ENCODE assay signal across 9 cellular contexts in the genomic region with DNA sequence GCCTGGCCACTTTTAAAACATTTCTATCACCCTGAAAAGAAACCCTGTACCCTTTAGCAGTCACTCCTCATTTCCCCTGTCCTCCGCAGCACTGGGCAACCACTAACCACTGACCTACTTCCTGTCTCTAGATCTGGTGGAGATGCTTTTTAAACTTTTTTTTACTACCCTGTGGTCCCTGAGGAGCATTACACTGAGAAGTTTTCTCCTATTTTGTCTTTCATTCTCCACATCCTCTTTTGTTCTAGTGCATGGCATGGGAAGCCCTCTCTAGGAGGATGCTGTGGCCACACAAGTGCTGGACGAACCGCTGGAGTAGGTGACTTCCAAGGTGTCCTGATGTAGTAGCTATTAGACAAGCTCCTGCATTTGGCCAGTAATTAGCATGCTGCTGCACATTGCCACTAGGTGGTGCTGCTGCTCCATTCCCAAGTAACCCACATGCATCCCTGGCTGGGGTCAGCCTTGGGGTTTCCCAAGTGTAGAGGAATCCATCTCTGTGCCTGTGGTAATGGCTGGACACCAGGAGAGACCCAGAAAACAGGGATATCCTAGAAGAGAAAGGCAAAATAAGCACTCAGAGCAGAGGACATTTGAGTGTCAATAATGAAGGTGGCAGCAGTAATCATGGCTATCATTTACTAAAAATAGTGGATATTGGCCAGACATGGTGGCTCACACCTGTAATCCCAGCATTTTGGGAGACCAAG.
A peak's percentile ranks its signal among the peaks of the same experiment; 100 is the strongest.
DNase-seq lines count a peak whose midpoint lies in the region; ATAC-seq, FAIRE-seq and TF ChIP-seq lines count a peak whose summit lies in the region.
"Had no signal": no experiment of that assay in that cellular context is flagged by ENCODE, and none has a peak within 500 bp of the region (broad histone marks: within the 10 kb centered on the region; RNA-seq: fewer than 3 reads in every experiment).

No MANE protein-coding gene starts in this region.

- no peak overlapping the region for H3K4me3 ChIP-seq in colonic mucosa
- H3K4me3 ChIP-seq in lower lobe of right lung, result no peak overlapping the region
- H3K4me3 ChIP-seq: skin epidermis had no signal

- H3K27me3 ChIP-seq in colonic mucosa (no peaks in the 10 kb centered on the region), lower lobe of right lung (ENCODE audit: low read depth) (no peaks in the 10 kb centered on the region)

- H3K27ac ChIP-seq in colonic mucosa (no peak overlapping the region), lower lobe of right lung (no peak overlapping the region)
- H3K27ac ChIP-seq: skin epidermis had no signal

- no peak for TF ChIP-seq POLR2A in H54 (IDR thresholded peaks at IDR 0.05; ENCODE audit: low read depth, low read length)

- H3K9me3 ChIP-seq in colonic mucosa (no peaks in the 10 kb centered on the region), lower lobe of right lung (no peaks in the 10 kb centered on the region)

- H3K36me3 ChIP-seq in colonic mucosa, result no peaks in the 10 kb centered on the region
- H3K36me3 ChIP-seq in lower lobe of right lung, result peaks cover 25% of the 10 kb centered on the region

- DNase-seq in H54 (ENCODE audit: insufficient read length, low spot score) (peak; percentile 85), colonic mucosa (peak; percentile 62), lower lobe of right lung (peak; percentile 67), NCI-H187 treated with DMSO at 0.1 percent for 48 hours (lab: John Stamatoyannopoulos, UW) (no peak), SKM-1 (lab: John Stamatoyannopoulos, UW; ENCODE audit: unreplicated experiment) (no peak)
- DNase-seq in stimulated activated CD8-positive, alpha-beta memory T cell treated with anti-CD3 and anti-CD28 coated beads, Interleukin-15, amount 100 ng/mL, for 24 hours (ENCODE audit: low read depth), result peak; percentile 44

- FAIRE-seq in H54 (lab: Jason Lieb, UNC), result peak; percentile 45

- TF ChIP-seq CTCF in colonic mucosa (IDR thresholded peaks at IDR 0.05), result peak; percentile 97
- peak; percentile 92 for TF ChIP-seq CTCF in lower lobe of right lung (IDR thresholded peaks at IDR 0.05)

- intact Hi-C loops in colonic mucosa (cut with DNase I), result loop anchor here (1.0 kb wide), 1 partner anchor 192 kb away; no protein-coding TSS in a partner anchor
- intact Hi-C loops in lower lobe of right lung (cut with DNase I), result loop anchor here (5.0 kb wide), 1 partner anchor 192 kb away; no protein-coding TSS in a partner anchor

- peak; percentile 62 to 85 for ATAC-seq in activated CD4-positive, CD25-positive, alpha-beta regulatory T cell treated with anti-CD3 and anti-CD28 coated beads, Interleukin-2, amount 50 U/mL, for 24 hours
- ATAC-seq in lower lobe of right lung (peak; percentile 86 to 90), GM21515 (IDR thresholded peaks at IDR 0.05; ENCODE audit: unreplicated experiment) (no peak)

- H3K9ac ChIP-seq in colonic mucosa (ENCODE audit: low read depth in 2 of 2, low read length in 2 of 2), result no peak overlapping the region

- no peaks in the 10 kb centered on the region for H3K4me1 ChIP-seq in colonic mucosa
- H3K4me1 ChIP-seq in lower lobe of right lung, result no peaks in the 10 kb centered on the region

Comparison
In these comparisons a context has a peak if more than half of its experiments do, and no peak if none do; other contexts are left out.
1. DNase-seq: peak in H54 (single experiment), colonic mucosa (single experiment), lower lobe of right lung (single experiment) and stimulated activated CD8-positive, alpha-beta memory T cell treated with anti-CD3 and anti-CD28 coated beads, Interleukin-15, amount 100 ng/mL, for 24 hours (single experiment); none in NCI-H187 treated with DMSO at 0.1 percent for 48 hours (single experiment) and SKM-1 (single experiment).